Comparison of ENCODE assay signal across 17 cellular contexts in the genomic region with DNA sequence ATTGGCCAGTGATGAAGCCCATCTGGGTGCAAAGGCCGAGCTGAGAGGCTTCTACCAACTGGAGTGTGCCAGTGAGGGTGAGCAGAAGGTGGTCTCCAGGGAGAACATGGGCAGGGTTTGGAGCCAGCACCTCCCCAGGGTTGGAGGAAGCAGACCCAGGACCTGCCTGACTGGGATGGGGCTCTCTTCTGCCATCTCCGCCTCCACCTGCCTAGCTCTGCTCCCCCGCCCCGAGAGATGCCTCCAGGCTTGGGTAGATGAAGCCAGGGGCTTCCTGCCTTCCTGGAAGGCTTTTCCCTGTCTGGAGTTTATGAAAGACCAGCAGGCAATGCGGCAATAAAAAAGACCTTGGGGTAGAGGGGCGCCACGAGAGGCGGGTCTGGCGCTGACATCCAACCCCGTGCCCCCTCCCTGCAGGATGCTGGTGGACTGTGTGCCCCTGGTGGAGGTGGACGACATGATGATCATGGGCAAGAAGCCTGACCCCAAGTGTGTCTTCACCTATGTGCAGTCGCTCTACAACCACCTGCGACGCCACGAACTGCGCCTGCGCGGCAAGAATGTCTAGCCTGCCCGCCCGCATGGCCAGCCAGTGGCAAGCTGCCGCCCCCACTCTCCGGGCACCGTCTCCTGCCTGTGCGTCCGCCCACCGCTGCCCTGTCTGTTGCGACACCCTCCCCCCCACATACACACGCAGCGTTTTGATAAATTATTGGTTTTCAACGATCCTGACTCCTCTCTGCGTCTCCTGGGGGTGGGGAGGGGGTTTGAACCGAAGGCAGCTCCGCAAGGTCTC. TPM values are rescaled to one million over a fixed set of nuclear protein-coding genes. Genes with fewer than 3 reads are reported as not detected.
DNase-seq lines count a peak whose midpoint lies in the region; ATAC-seq and TF ChIP-seq lines count a peak whose summit lies in the region.
"Had no signal": no experiment of that assay in that cellular context is flagged by ENCODE, and none has a peak within 500 bp of the region (broad histone marks: within the 10 kb centered on the region; RNA-seq: fewer than 3 reads in every experiment).

No MANE protein-coding gene starts in this region.

- H3K4me3 Mint-ChIP-seq in MCF 10A (ENCODE audit: unreplicated experiment): no peak overlapping the region
- H3K4me3 Mint-ChIP-seq: activated CD4-positive, alpha-beta memory T cell treated with anti-CD3 and anti-CD28 coated beads, Interleukin-2, amount 10 ng/mL, durations not matched to agents 7 days and 5 days; activated naive CD8-positive, alpha-beta T cell treated with anti-CD3 and anti-CD28 coated beads, Interleukin-2, amount 50 U/mL, for 24 hours; effector memory CD8-positive, alpha-beta T cell had no signal

- H3K27ac ChIP-seq in breast epithelium (peak overlapping the region; percentile 98), left ventricle myocardium inferior (replicated peaks) (peak overlapping the region; percentile 95), urinary bladder (ENCODE audit: low read depth) (peak overlapping the region; percentile 30)
- H3K27ac ChIP-seq: C4-2B had no signal

- H3K4me3 ChIP-seq in breast epithelium (no peak overlapping the region), left ventricle myocardium inferior (no peak overlapping the region), urinary bladder (ENCODE audit: low read depth, low read length) (no peak overlapping the region)

- no peak overlapping the region for H3K27ac Mint-ChIP-seq in MCF 10A (ENCODE audit: low read depth, unreplicated experiment)
- H3K27ac Mint-ChIP-seq: activated CD4-positive, alpha-beta memory T cell treated with anti-CD3 and anti-CD28 coated beads, Interleukin-2, amount 10 ng/mL, durations not matched to agents 7 days and 5 days; activated naive CD8-positive, alpha-beta T cell treated with anti-CD3 and anti-CD28 coated beads, Interleukin-2, amount 50 U/mL, for 24 hours; naive B cell had no signal

- TF ChIP-seq POLR2A in breast epithelium (IDR thresholded peaks at IDR 0.05): no peak

- H3K27me3 ChIP-seq in breast epithelium (no peaks in the 10 kb centered on the region), left ventricle myocardium inferior (ENCODE audit: low read depth) (no peaks in the 10 kb centered on the region)

- no peak for TF ChIP-seq CTCF in breast epithelium (IDR thresholded peaks at IDR 0.05)
- no peak for TF ChIP-seq CTCF in MCF 10A (IDR thresholded peaks at IDR 0.05; ENCODE audit: unreplicated experiment)
- no peak for TF ChIP-seq CTCF in left ventricle myocardium inferior (IDR thresholded peaks at IDR 0.05; ENCODE audit: borderline replicate concordance)

- no peaks in the 10 kb centered on the region for H3K9me3 Mint-ChIP-seq in MCF 10A (ENCODE audit: unreplicated experiment)
- H3K9me3 Mint-ChIP-seq: activated CD4-positive, alpha-beta memory T cell treated with anti-CD3 and anti-CD28 coated beads, Interleukin-2, amount 10 ng/mL, durations not matched to agents 7 days and 5 days; activated naive CD8-positive, alpha-beta T cell treated with anti-CD3 and anti-CD28 coated beads, Interleukin-2, amount 50 U/mL, for 24 hours; effector memory CD8-positive, alpha-beta T cell had no signal

- POLR2A ChIA-PET in MCF 10A (lab: Yijun Ruan, JAX): interaction anchor here (0.5 to 1.0 kb wide), 2 partner anchors 22 to 150 kb away, joined by 3 read pairs; no protein-coding TSS in a partner anchor

- H3K27me3 Mint-ChIP-seq in MCF 10A (ENCODE audit: insufficient read depth, unreplicated experiment): no peaks in the 10 kb centered on the region
- H3K27me3 Mint-ChIP-seq: activated CD4-positive, alpha-beta memory T cell treated with anti-CD3 and anti-CD28 coated beads, Interleukin-2, amount 10 ng/mL, durations not matched to agents 7 days and 5 days; effector memory CD8-positive, alpha-beta T cell; naive B cell had no signal

- 50% methylated on average over 33 of the region's 33 CpGs for WGBS in urinary bladder

- no peaks in the 10 kb centered on the region for H3K36me3 ChIP-seq in breast epithelium
- peaks cover 64% of the 10 kb centered on the region for H3K36me3 ChIP-seq in left ventricle myocardium inferior
- no peaks in the 10 kb centered on the region for H3K36me3 ChIP-seq in urinary bladder (ENCODE audit: insufficient read depth)

- no peak for ATAC-seq in GM19397 (IDR thresholded peaks at IDR 0.05; ENCODE audit: unreplicated experiment)
- ATAC-seq: activated naive CD8-positive, alpha-beta T cell treated with anti-CD3 and anti-CD28 coated beads, Interleukin-2, amount 50 U/mL, for 24 hours; effector memory CD8-positive, alpha-beta T cell; Panc1 had no signal

- H3K4me1 ChIP-seq in breast epithelium: peaks cover 0 to 10% of the 10 kb centered on the region in 2 donors
- peaks cover 79% of the 10 kb centered on the region for H3K4me1 ChIP-seq in left ventricle myocardium inferior
- no peaks in the 10 kb centered on the region for H3K4me1 ChIP-seq in urinary bladder (ENCODE audit: insufficient read depth)

- BruUV-seq in MCF 10A (replicated peaks; lab: Mats Ljungman, UMichigan): no TSS peak

- peaks cover 7% of the 10 kb centered on the region for H3K36me3 Mint-ChIP-seq in MCF 10A (ENCODE audit: insufficient read depth, unreplicated experiment)
- H3K36me3 Mint-ChIP-seq: naive B cell had no signal

- intact Hi-C loops in breast epithelium (cut with DNase I; ENCODE audit: low total_unique reads): no loop called here
- intact Hi-C loops in MCF 10A (cut with micrococcal nuclease): no loop called here
- intact Hi-C loops in left ventricle myocardium inferior (cut with micrococcal nuclease): no loop called here
- intact Hi-C loops in posterior cingulate gyrus (cut with DNase I): no loop called here

- DNase-seq in breast epithelium (ENCODE audit: low spot score in 2 of 2) (no peak), MCF 10A (ENCODE audit: unreplicated experiment) (no peak), left ventricle myocardium inferior (no peak), posterior cingulate gyrus (peak in 7 of 10 donors; percentile 57 to 95 (median 68)), pons (ENCODE audit: low spot score) (no peak), RPMI8226 (no peak)
- DNase-seq: activated CD4-positive, alpha-beta memory T cell treated with anti-CD3 and anti-CD28 coated beads, Interleukin-2, amount 10 ng/mL, durations not matched to agents 7 days and 5 days; activated naive CD8-positive, alpha-beta T cell treated with anti-CD3 and anti-CD28 coated beads, Interleukin-2, amount 50 U/mL, for 24 hours; DMS53; effector memory CD8-positive, alpha-beta T cell; naive B cell; NCI-H2171 had no signal

- CTCF ChIA-PET in MCF 10A (lab: Yijun Ruan, JAX): interaction anchor here (0.7 to 2.4 kb wide), 3 partner anchors 19 to 234 kb away, joined by 3 to 6 read pairs (median 3); no protein-coding TSS in a partner anchor

- H3K9me3 ChIP-seq in breast epithelium: no peaks in the 10 kb centered on the region
- H3K9me3 ChIP-seq in left ventricle myocardium inferior (replicated peaks): no peaks in the 10 kb centered on the region

- peaks cover 33% of the 10 kb centered on the region for H3K4me1 Mint-ChIP-seq in MCF 10A (ENCODE audit: insufficient read depth, unreplicated experiment)

RNA-seq across cellular contexts. Expression of a gene that starts 3.3 kb away (rescaled TPM):
- total RNA-seq in breast epithelium (100 to 1,000 TPM; 297 to 485 (median 411) TPM), MCF 10A (2022) (44.9 and 88.7 TPM in 2 replicates), left ventricle myocardium inferior (51.5 TPM), urinary bladder (113 TPM)
- polyA plus RNA-seq in urinary bladder: 1,134 TPM

RNA-seq across cellular contexts. Expression of a gene that starts 18.7 kb away (rescaled TPM):
- total RNA-seq in breast epithelium: 10 to 100 TPM in 1 of 3 donors, 1 to 10 TPM in 1, not detected in 1; 7.5 to 15.2 TPM
- 0.61 and 0.66 TPM in 2 replicates for total RNA-seq in MCF 10A (2022)
- total RNA-seq in left ventricle myocardium inferior: 20.7 TPM
- total RNA-seq in urinary bladder: 0.32 TPM
- 1.5 TPM for polyA plus RNA-seq in urinary bladder
- total RNA-seq: activated CD4-positive, alpha-beta memory T cell treated with anti-CD3 and anti-CD28 coated beads, Interleukin-2, amount 10 ng/mL, durations not matched to agents 7 days and 5 days had no signal

RNA-seq across cellular contexts. Expression of a gene that starts 23.0 kb away (rescaled TPM):
- total RNA-seq in breast epithelium (10 to 100 TPM; 13.9 to 54.1 (median 41.6) TPM), MCF 10A (2022) (69.5 and 80.2 TPM in 2 replicates), left ventricle myocardium inferior (245 TPM), urinary bladder (149 TPM)
- polyA plus RNA-seq in urinary bladder: 1,750 TPM

RNA-seq across cellular contexts. Expression of a gene that starts 36.2 kb away (rescaled TPM):
- total RNA-seq in breast epithelium (not detected), MCF 10A (2022) (not detected in 2 replicates), left ventricle myocardium inferior (not detected), urinary bladder (not detected)
- not detected for polyA plus RNA-seq in urinary bladder
- total RNA-seq: activated CD4-positive, alpha-beta memory T cell treated with anti-CD3 and anti-CD28 coated beads, Interleukin-2, amount 10 ng/mL, durations not matched to agents 7 days and 5 days; liver had no signal
- polyA plus RNA-seq: liver had no signal

RNA-seq across cellular contexts. Expression of a gene that starts 55.9 kb away (rescaled TPM):
- total RNA-seq in breast epithelium: 10 to 100 TPM; 32.8 to 42.6 (median 38.3) TPM
- total RNA-seq in MCF 10A (2022): 34.6 and 44.8 TPM in 2 replicates
- total RNA-seq in left ventricle myocardium inferior: 19.2 TPM
- total RNA-seq in urinary bladder: 23.3 TPM
- 31.1 TPM for polyA plus RNA-seq in urinary bladder

Comparison
In these comparisons a context has a peak if more than half of its experiments do, and no peak if none do; other contexts are left out.
1. DNase-seq: peak in posterior cingulate gyrus (7 of 10); none in breast epithelium (0 of 2), MCF 10A (single experiment), left ventricle myocardium inferior (single experiment), pons (single experiment) and RPMI8226 (single experiment).
2. H3K27ac ChIP-seq: peak in every context shown above with its lines; median percentile 98 in breast epithelium; 95 in left ventricle myocardium inferior; 30 in urinary bladder.